Comparison of ENCODE assay signal across 8 cellular contexts in the genomic region with DNA sequence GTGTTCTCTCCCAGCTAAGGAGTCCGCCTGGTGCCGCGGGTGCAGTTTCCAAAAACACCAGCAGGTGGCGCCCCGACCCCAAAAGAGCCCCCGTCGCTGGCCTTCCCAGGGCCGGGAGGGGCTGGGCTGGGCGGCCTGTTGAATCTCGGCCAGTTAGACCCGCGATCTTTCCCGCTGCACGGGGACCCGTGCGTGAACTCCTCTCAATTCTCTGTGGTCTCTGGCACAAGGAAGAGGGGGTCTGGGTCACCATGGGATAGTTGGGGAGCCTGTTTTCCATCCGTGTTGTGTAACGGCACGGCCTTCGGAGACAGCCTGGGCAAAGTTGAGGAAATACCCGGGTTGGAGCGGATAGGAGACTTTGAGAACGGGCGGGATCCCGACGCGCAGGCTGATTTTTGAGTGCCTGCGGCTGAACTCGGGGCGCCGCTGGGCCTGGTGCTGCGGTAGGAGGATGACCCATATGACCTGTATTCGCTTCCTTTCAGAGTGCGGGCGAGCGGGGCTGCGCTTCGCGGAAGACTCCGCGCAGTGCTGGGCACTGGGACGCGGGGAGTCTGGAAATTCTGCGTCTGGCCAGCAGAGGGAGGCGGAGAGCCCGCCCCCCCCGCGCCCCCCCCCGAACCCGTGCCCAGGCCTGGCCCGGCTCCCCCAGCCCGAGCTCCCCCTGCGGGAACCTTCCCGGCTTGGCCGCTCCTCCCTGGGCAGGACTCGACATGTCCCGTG. TPM values are rescaled to one million over a fixed set of nuclear protein-coding genes. Genes with fewer than 3 reads are reported as not detected.
DNase-seq lines count a peak whose midpoint lies in the region; ATAC-seq and TF ChIP-seq lines count a peak whose summit lies in the region.

No MANE protein-coding gene starts in this region.

- TF ChIP-seq CTCF in LNCAP (IDR thresholded peaks at IDR 0.05), result peak; percentile 89
- peak in 2 of 3 donors; percentile 91 to 99 for TF ChIP-seq CTCF in omental fat pad (IDR thresholded peaks at IDR 0.05)

- peak; percentile 87 for DNase-seq in DMS53 (lab: John Stamatoyannopoulos, UW)
- peak; percentile 74 for DNase-seq in SK-N-DZ (ENCODE audit: low spot score)
- peak; percentile 81 for DNase-seq in activated naive CD4-positive, alpha-beta T cell treated with anti-CD3 and anti-CD28 coated beads, Interleukin-2, amount 50 U/mL, for 16 hours
- peak; percentile 89 for DNase-seq in glomerular visceral epithelial cell (ENCODE audit: extremely low spot score)
- DNase-seq in omental fat pad (ENCODE audit: low spot score), result peak; percentile 94

- peak overlapping the region; percentile 98 for H3K27ac ChIP-seq in temporal lobe (ENCODE audit: low read depth, low read length)

- ATAC-seq in GM21825 (IDR thresholded peaks at IDR 0.05; ENCODE audit: unreplicated experiment) (peak; percentile 68), omental fat pad (ENCODE audit: low FRiP score) (peak; percentile 83)

RNA-seq across cellular contexts. Expression of a gene that starts 7.9 kb away (rescaled TPM):
- polyA plus RNA-seq in SK-N-DZ (2014; cell fraction: cytosol; rRNA removed), result 0.07 TPM in 1 of 2 replicates, not detected in the other
- polyA plus RNA-seq in SK-N-DZ (2014; cell fraction: nucleus; rRNA removed), result 0.06 and 1.4 TPM in 2 replicates
- total RNA-seq in omental fat pad (under 1 TPM in 3 of 4 donors, not detected in 1; 0.12 to 0.46 (median 0.16) TPM), temporal lobe (31.2 TPM)

Comparison
In these comparisons a context has a peak if more than half of its experiments do, and no peak if none do; other contexts are left out.
1. Peak in every context shown above with its lines: DNase-seq, ATAC-seq and H3K27ac ChIP-seq.
2. RNA of a gene that starts 7.9 kb away (total RNA-seq): 31.2 TPM in temporal lobe (single experiment); 0.12 to 0.46 TPM in omental fat pad; every median in the first group is over 10 times any median in the second.